ENCODE assay signal across 8 cellular contexts in the genomic region with DNA sequence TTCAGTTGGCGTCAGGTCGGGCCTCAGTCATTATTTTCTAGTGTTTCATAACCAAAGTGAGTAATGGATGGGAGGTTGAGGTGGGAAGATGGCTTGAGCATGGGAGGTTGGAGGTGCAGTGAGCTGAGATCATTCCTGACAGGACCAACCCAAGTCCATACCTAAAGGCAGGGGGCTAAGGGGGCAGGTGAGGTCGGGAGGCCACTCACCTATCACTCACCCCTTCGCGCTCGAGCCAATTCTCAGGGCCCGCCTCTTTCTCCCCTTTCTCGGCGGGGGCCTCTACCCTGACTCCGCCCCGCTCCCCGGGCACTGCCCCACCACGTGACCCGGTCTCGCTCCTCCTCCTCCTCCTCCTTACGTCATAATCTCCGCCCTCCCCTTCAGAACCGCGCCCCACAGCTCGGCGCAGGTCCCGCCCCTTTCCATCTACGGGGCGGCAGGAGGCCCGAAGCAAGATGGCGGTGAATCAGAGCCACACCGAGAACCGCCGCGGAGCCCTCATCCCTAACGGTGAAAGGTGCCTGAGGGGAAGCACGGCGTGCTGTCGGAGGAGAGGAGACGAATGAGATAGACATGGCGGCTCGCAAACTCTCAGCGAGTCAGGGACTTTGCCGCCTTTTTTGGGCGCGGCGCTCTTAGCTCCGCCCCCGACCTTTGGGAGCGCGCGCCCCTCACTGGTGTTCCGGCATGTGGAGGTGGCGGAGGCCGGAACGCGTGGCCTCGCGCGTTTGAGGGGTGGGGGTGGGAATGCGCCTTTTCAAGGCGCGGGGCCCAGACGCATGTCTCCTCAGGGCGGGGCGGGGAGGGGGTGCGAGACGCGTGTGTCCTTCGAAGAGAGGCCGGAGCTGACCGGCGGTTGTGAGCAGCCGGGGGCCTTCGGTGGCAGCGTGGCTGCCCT.
DNase-seq lines count a peak whose midpoint lies in the region; TF ChIP-seq lines count a peak whose summit lies in the region.

A gene with protein sequence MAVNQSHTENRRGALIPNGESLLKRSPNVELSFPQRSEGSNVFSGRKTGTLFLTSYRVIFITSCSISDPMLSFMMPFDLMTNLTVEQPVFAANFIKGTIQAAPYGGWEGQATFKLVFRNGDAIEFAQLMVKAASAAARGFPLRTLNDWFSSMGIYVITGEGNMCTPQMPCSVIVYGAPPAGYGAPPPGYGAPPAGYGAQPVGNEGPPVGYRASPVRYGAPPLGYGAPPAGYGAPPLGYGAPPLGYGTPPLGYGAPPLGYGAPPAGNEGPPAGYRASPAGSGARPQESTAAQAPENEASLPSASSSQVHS (plus strand): TSS at position 428 of the 901 bp plus-strand sequence. CDS start 31 bp downstream, at position 459.

- peak within 1 kb of the TSS; percentile 38 for H3K4me3 ChIP-seq in HL-60 (replicated peaks; ENCODE audit: insufficient read depth, low read length)
- peak within 1 kb of the TSS; percentile 37 for H3K4me3 ChIP-seq in astrocyte of the cerebellum (ENCODE audit: low read depth, low read length)

- no peaks in the 10 kb centered on the region for H3K27me3 ChIP-seq in HL-60 (ENCODE audit: insufficient read depth, poor library complexity, severe bottlenecking)

- TF ChIP-seq CTCF in HL-60 (IDR thresholded peaks at IDR 0.05; ENCODE audit: insufficient read depth, low read length): no peak
- no peak for TF ChIP-seq CTCF in astrocyte of the cerebellum (IDR thresholded peaks at IDR 0.05; ENCODE audit: low read depth, low read length, missing control alignments)

- H3K27ac ChIP-seq in HL-60 (replicated peaks): no peak within 1 kb of the TSS

- peak; percentile 58 to 68 for DNase-seq in NCI-H524 (lab: John Stamatoyannopoulos, UW)
- DNase-seq in NCI-H524 treated with DMSO at 0.1 percent for 48 hours (lab: John Stamatoyannopoulos, UW): no peak
- peak; percentile 54 to 74 for DNase-seq in HL-60 (ENCODE audit: low read depth in 1 of 2, low spot score in 1 of 2)
- DNase-seq in T-helper 2 cell: peak; percentile 77 to 93 (median 87)
- DNase-seq in astrocyte of the cerebellum (ENCODE audit: low read depth): peak; percentile 20
- DNase-seq in hypothalamus (lab: John Stamatoyannopoulos, UW): peak in 48 of 51 donors; percentile 16 to 92 (median 73)
- peak; percentile 78 for DNase-seq in stimulated activated CD4-positive, alpha-beta T cell treated with anti-CD3 and anti-CD28 coated beads, Interleukin-12 subunit alpha, Interleukin-12 subunit beta, amount 100 ng/mL, for 24 hours (ENCODE audit: low read depth in 2 of 2)
- DNase-seq in DMS79 treated with DMSO at 0.1 percent for 48 hours (lab: John Stamatoyannopoulos, UW): no peak

- in situ Hi-C loops in astrocyte of the cerebellum (cut with HindIII; ENCODE audit: low sequenced_read_pairs): no loop called here

Comparison
In these comparisons a context has a peak if more than half of its experiments do, and no peak if none do; other contexts are left out.
1. DNase-seq: peak in NCI-H524 (2 of 2), HL-60 (2 of 2), T-helper 2 cell (5 of 5), astrocyte of the cerebellum (single experiment), hypothalamus (48 of 51) and stimulated activated CD4-positive, alpha-beta T cell treated with anti-CD3 and anti-CD28 coated beads, Interleukin-12 subunit alpha, Interleukin-12 subunit beta, amount 100 ng/mL, for 24 hours (2 of 2); none in NCI-H524 treated with DMSO at 0.1 percent for 48 hours (single experiment) and DMS79 treated with DMSO at 0.1 percent for 48 hours (single experiment).